In the genomic region with DNA sequence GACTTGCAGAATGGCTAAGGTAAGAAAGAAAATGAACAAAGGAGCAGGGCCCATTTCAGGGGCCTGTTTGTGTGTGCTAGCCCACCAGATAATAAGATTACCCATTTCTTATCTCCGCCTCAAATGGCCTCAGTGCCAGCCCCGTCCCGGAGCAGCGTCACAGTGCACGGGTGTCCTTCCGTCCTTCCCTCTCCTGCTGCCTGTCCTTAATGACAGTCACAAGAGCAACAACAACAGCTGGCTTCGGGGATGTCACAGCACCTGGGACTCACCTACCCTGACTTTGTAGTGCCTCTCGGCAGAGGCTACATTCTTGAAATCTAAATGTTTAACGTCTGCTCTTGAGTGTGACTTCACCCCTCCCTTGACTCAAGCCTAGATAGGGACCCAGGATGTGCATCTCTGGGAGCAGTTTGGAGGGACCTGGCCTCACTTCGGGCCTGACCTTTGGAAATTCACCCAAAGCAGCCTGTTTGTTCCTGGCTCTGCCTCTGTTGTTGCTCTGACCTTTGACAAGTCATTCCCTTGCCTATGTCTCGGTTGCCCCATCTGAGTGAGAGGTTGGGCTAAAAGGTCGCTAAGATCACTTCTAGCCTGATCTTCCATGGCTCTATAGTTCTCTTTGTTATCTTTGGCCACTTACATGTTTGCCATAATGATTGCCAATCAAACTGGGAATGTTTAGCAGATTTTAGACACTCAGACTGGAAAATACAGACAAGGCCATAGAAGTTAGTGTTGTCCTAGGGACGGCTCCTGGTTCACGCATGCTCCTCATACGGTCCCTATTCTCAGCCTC, we compare ENCODE assay signal across 19 cellular contexts.
A peak's percentile ranks its signal among the peaks of the same experiment; 100 is the strongest.
DNase-seq lines count a peak whose midpoint lies in the region; ATAC-seq, FAIRE-seq and TF ChIP-seq lines count a peak whose summit lies in the region.
"Had no signal": no experiment of that assay in that cellular context is flagged by ENCODE, and none has a peak within 500 bp of the region (broad histone marks: within the 10 kb centered on the region; RNA-seq: fewer than 3 reads in every experiment).

No MANE protein-coding gene starts in this region.

- H3K27me3 ChIP-seq in mammary epithelial cell (ENCODE audit: insufficient read depth, low read length) (no peaks in the 10 kb centered on the region), H1 (replicated peaks in 1 of 4; ENCODE audit: control insufficient read depth in 3 of 4, extremely low read depth in 1 of 4, insufficient read depth in 3 of 4, low read length in 3 of 4) (no peaks in the 10 kb centered on the region)

- H3K4me3 Mint-ChIP-seq in MCF 10A (ENCODE audit: unreplicated experiment) = no peak overlapping the region
- no peak overlapping the region for H3K4me3 Mint-ChIP-seq in nephron
- H3K4me3 Mint-ChIP-seq: CD8-positive, alpha-beta memory T cell had no signal

- H3K14ac ChIP-seq in H1 (ENCODE audit: insufficient read length) = no peak overlapping the region

- no peak for TF ChIP-seq POLR2A in H1 (IDR thresholded peaks at IDR 0.05; ENCODE audit: control extremely low read depth in 1 of 2, low read depth in 2 of 2, low read length in 2 of 2)

- no peak overlapping the region for H2BK120ac ChIP-seq in H1 (replicated peaks; ENCODE audit: low read depth, low read length)

- H3K4me2 ChIP-seq in mammary epithelial cell (ENCODE audit: insufficient read depth, low read depth, low read length) = no peak overlapping the region
- H3K4me2 ChIP-seq in H1 (ENCODE audit: insufficient read depth in 1 of 2, low read depth in 2 of 2, low read length in 2 of 2) = no peak overlapping the region
- H3K4me2 ChIP-seq: A549 had no signal

- no peak overlapping the region for H4K5ac ChIP-seq in H1 (ENCODE audit: insufficient read length, low read depth, low read length)

- 92% methylated on average over 14 of the region's 15 CpGs for WGBS in mammary epithelial cell (ENCODE audit: low coverage, missing lambda C conversion rate)
- 91% methylated on average over 15 of the region's 15 CpGs; no CpG with 5 or more reads in 1 of the 2 experiments for WGBS in H1 (ENCODE audit: extremely low coverage in 1 of 2, insufficient coverage in 1 of 2, insufficient read length in 1 of 2, insufficient replicate concordance in 2 of 2, low coverage in 1 of 2, low lambda C conversion rate in 2 of 2, missing lambda C conversion rate in 1 of 2), 2 experiments

- H2BK15ac ChIP-seq in H1 (ENCODE audit: low read length) = 0 out of 2 replicates have a peak overlapping the region, but pooled peaks have one; percentile 65

- H3K27ac Mint-ChIP-seq in MCF 10A (ENCODE audit: low read depth, unreplicated experiment) = no peak overlapping the region
- peak overlapping the region; percentile 65 to 82 (median 67) for H3K27ac Mint-ChIP-seq in nephron
- H3K27ac Mint-ChIP-seq: CD8-positive, alpha-beta memory T cell had no signal

- H3K36me3 Mint-ChIP-seq in MCF 10A (ENCODE audit: insufficient read depth, unreplicated experiment) (no peaks in the 10 kb centered on the region), nephron (ENCODE audit: low read depth) (no peaks in the 10 kb centered on the region)
- H3K36me3 Mint-ChIP-seq: CD8-positive, alpha-beta memory T cell had no signal

- no peak overlapping the region for H4K91ac ChIP-seq in H1 (replicated peaks; ENCODE audit: insufficient read length, low read length)

- H3K27ac ChIP-seq in mammary epithelial cell (ENCODE audit: insufficient read depth, low read depth, low read length) (no peak overlapping the region), H1 (ENCODE audit: low read depth, low read length) (no peak overlapping the region)
- H3K27ac ChIP-seq: A549, SK-N-MC had no signal

- H3K4me1 ChIP-seq in mammary epithelial cell (ENCODE audit: insufficient read depth, low read length) = peaks cover 18% of the 10 kb centered on the region
- H3K4me1 ChIP-seq in H1 (replicated peaks in 1 of 4; ENCODE audit: control insufficient read depth in 3 of 4, insufficient read depth in 4 of 4, low read length in 3 of 4) = peaks cover 0 to 4% (median 0%) of the 10 kb centered on the region in 4 experiments; a peak in 2 of 7 replicates
- H3K4me1 ChIP-seq: A549 had no signal

- TF ChIP-seq CTCF in MCF 10A (IDR thresholded peaks at IDR 0.05; ENCODE audit: unreplicated experiment) = no peak
- TF ChIP-seq CTCF in mammary epithelial cell (conservative IDR thresholded peaks at IDR 0.05 in 1 of 2, IDR thresholded peaks at IDR 0.05 in 1 of 2; ENCODE audit: extremely low read depth in 1 of 2, insufficient read depth in 1 of 2, low read depth in 1 of 2, low read length in 2 of 2) = no peak
- TF ChIP-seq CTCF in H1 (IDR thresholded peaks at IDR 0.05; ENCODE audit: control extremely low read depth in 1 of 3, insufficient read depth in 1 of 3, low read depth in 1 of 3, low read length in 3 of 3) = no peak
- no peak for TF ChIP-seq CTCF in nephron (IDR thresholded peaks at IDR 0.05; ENCODE audit: unreplicated experiment in 3 of 3)

- no peak overlapping the region for H2AFZ ChIP-seq in mammary epithelial cell (ENCODE audit: low read depth, low read length)
- no peak overlapping the region for H2AFZ ChIP-seq in H1 (ENCODE audit: low read length)

- H3K9me3 ChIP-seq in mammary epithelial cell (replicated peaks; ENCODE audit: insufficient read depth, low read length) = no peaks in the 10 kb centered on the region
- no peaks in the 10 kb centered on the region for H3K9me3 ChIP-seq in H1 (ENCODE audit: insufficient read depth in 2 of 2, low read depth in 1 of 2, low read length in 1 of 2)
- H3K9me3 ChIP-seq: A549 had no signal

- H2BK12ac ChIP-seq in H1 (ENCODE audit: low read depth, low read length) = no peak overlapping the region

- no peak overlapping the region for H4K8ac ChIP-seq in H1 (ENCODE audit: extremely low read depth, insufficient read depth, low read length)

- H3K23me2 ChIP-seq in H1 (ENCODE audit: low read depth, low read length) = no peaks in the 10 kb centered on the region

- H3K9me3 Mint-ChIP-seq in MCF 10A (ENCODE audit: unreplicated experiment) = no peaks in the 10 kb centered on the region
- H3K9me3 Mint-ChIP-seq in nephron = no peaks in the 10 kb centered on the region
- H3K9me3 Mint-ChIP-seq: CD8-positive, alpha-beta memory T cell had no signal

- no peak overlapping the region for H2AK5ac ChIP-seq in H1 (ENCODE audit: low read depth, low read length)

- TF ChIP-seq RAD21 in H1 (IDR thresholded peaks at IDR 0.05 in 1 of 2, conservative IDR thresholded peaks at IDR 0.05 in 1 of 2; ENCODE audit: low read depth in 2 of 2, low read length in 2 of 2) = no peak

- peak; percentile 22 for DNase-seq in MCF 10A (ENCODE audit: unreplicated experiment)
- no peak for DNase-seq in mammary epithelial cell
- no peak for DNase-seq in H1 (ENCODE audit: low read depth in 1 of 2, low spot score in 2 of 2)
- no peak for DNase-seq in stimulated activated naive CD4-positive, alpha-beta T cell (lab: John Stamatoyannopoulos, UW)
- no peak for DNase-seq in DMS79 treated with DMSO at 0.1 percent for 48 hours (lab: John Stamatoyannopoulos, UW)
- DNase-seq in NK-92 treated with Interleukin-12 subunit alpha and Interleukin-12 subunit beta, amount 100 ng/mL, for 24 hours (lab: John Stamatoyannopoulos, UW) = no peak
- DNase-seq: CD8-positive, alpha-beta memory T cell; KBM-7; NCI-H1048; NCI-H146; NCI-H2081; NCI-H2171 treated with DMSO at 0.1 percent for 48 hours; NCI-H446; Right ventricle myocardium superior had no signal

- FAIRE-seq in H1 (lab: Jason Lieb, UNC) = no peak
- FAIRE-seq: A549, H54 had no signal

- H3K79me2 ChIP-seq in mammary epithelial cell (ENCODE audit: insufficient read depth, low read length) = no peaks in the 10 kb centered on the region
- H3K79me2 ChIP-seq in H1 (ENCODE audit: control insufficient read depth in 1 of 2, insufficient read depth in 2 of 2, low read length in 2 of 2) = no peaks in the 10 kb centered on the region

- H2BK5ac ChIP-seq in H1 (ENCODE audit: low read depth, low read length) = no peak overlapping the region

- H3K9ac ChIP-seq in mammary epithelial cell (ENCODE audit: insufficient read depth, low read length) (no peak overlapping the region), H1 (replicated peaks in 1 of 4; ENCODE audit: extremely low read depth in 1 of 4, low read depth in 3 of 4, low read length in 3 of 4) (no peak overlapping the region)

- no peak overlapping the region for H3K18ac ChIP-seq in H1 (ENCODE audit: extremely low read depth, low read length)

- no peak overlapping the region for H2BK20ac ChIP-seq in H1 (ENCODE audit: low read length)

- H3K56ac ChIP-seq in H1 (replicated peaks; ENCODE audit: insufficient read length, low read depth, low read length) = no peak overlapping the region

- H3K4me3 ChIP-seq in mammary epithelial cell (replicated peaks in 1 of 3; ENCODE audit: insufficient read depth in 1 of 3, low read depth in 2 of 3, low read length in 3 of 3) = no peak overlapping the region
- no peak overlapping the region for H3K4me3 ChIP-seq in H1 (ENCODE audit: extremely low read depth in 1 of 4, insufficient read depth in 2 of 4, low read depth in 3 of 4, low read length in 4 of 4)
- H3K4me3 ChIP-seq: A549, SK-N-MC had no signal

- intact Hi-C loops in MCF 10A (cut with micrococcal nuclease) = no loop called here
- intact Hi-C loops in mammary epithelial cell (cut with micrococcal nuclease) = loop anchor here (10.0 kb wide), 1 partner anchor 257 kb away; no protein-coding TSS in a partner anchor

- H3K36me3 ChIP-seq in mammary epithelial cell (ENCODE audit: insufficient read depth, low read length) (no peaks in the 10 kb centered on the region), H1 (ENCODE audit: control insufficient read depth in 2 of 4, insufficient read depth in 4 of 4, low read length in 3 of 4) (no peaks in the 10 kb centered on the region)

- BruUV-seq in MCF 10A (replicated peaks; lab: Mats Ljungman, UMichigan) (no TSS peak), mammary epithelial cell (replicated peaks; lab: Mats Ljungman, UMichigan) (no TSS peak)

- no peak overlapping the region for H3K4ac ChIP-seq in H1 (replicated peaks; ENCODE audit: insufficient read length, low read depth, low read length)

- POLR2A ChIA-PET in MCF 10A (lab: Yijun Ruan, JAX) (no interaction called here), H1 (lab: Charles Lee; ENCODE audit: partially characterized antibody) (no interaction called here)

- no peak overlapping the region for H3K23ac ChIP-seq in H1 (ENCODE audit: insufficient read length)

- no peak for TF ChIP-seq EP300 in H1 (IDR thresholded peaks at IDR 0.05; ENCODE audit: borderline replicate concordance in 1 of 2, low read depth in 2 of 2, low read length in 2 of 2)

- CTCF ChIA-PET in MCF 10A (lab: Yijun Ruan, JAX) (interaction anchor here (1.0 kb wide), 1 partner anchor 201 kb away, joined by 3 read pairs; no protein-coding TSS in a partner anchor), mammary epithelial cell (lab: Charles Lee; ENCODE audit: low non-redundant PET) (no interaction called here), H1 (lab: Charles Lee; ENCODE audit: partially characterized antibody) (interaction anchor here (0.8 to 1.3 kb wide), 3 partner anchors 9 to 21 kb away, joined by 3 read pairs; no protein-coding TSS in a partner anchor)

- in situ Hi-C loops in mammary epithelial cell (cut with MboI; ENCODE audit: low sequenced_read_pairs in 2 of 2) = no loop called here

- H3K79me1 ChIP-seq in H1 (ENCODE audit: low read depth, low read length) = no peaks in the 10 kb centered on the region

- ATAC-seq in HG02981 (IDR thresholded peaks at IDR 0.05; ENCODE audit: unreplicated experiment) = no peak
- ATAC-seq: A549 had no signal

- dilution Hi-C loops in mammary epithelial cell (cut with HindIII; ENCODE audit: low sequenced_read_pairs) = no loop called here

- no peaks in the 10 kb centered on the region for H3K27me3 Mint-ChIP-seq in MCF 10A (ENCODE audit: insufficient read depth, unreplicated experiment)
- H3K27me3 Mint-ChIP-seq in nephron (ENCODE audit: low read depth) = peaks cover 4% of the 10 kb centered on the region

- H3K4me1 Mint-ChIP-seq in MCF 10A (ENCODE audit: insufficient read depth, unreplicated experiment) (peaks cover 16% of the 10 kb centered on the region), nephron (peaks cover 63% of the 10 kb centered on the region)
- H3K4me1 Mint-ChIP-seq: CD8-positive, alpha-beta memory T cell had no signal

- H4K20me1 ChIP-seq in mammary epithelial cell (ENCODE audit: insufficient read depth, low read length) (no peaks in the 10 kb centered on the region), H1 (replicated peaks in 1 of 2; ENCODE audit: control insufficient read depth in 1 of 2, insufficient read depth in 2 of 2, low read length in 2 of 2) (no peaks in the 10 kb centered on the region)
